In genomic region chr1:94901841-94902240, GRCh38 we compare ENCODE assay signal across 12 cellular contexts.
"Had no signal": no experiment of that assay in that cellular context is flagged by ENCODE, and none has a peak within 500 bp of the region (broad histone marks: within the 10 kb centered on the region; RNA-seq: fewer than 3 reads in every experiment).

No MANE protein-coding gene starts in this region.

- H3K9me3 Mint-ChIP-seq: activated B cell treated with CpG ODN at 0.5 μM for 24 hours; activated CD4-positive, alpha-beta T cell treated with anti-CD3 and anti-CD28 coated beads, Interleukin-2, amount 10 ng/mL, durations not matched to agents 24 days and 14 days; activated naive CD4-positive, alpha-beta T cell treated with anti-CD3 and anti-CD28 coated beads for 36 hours; activated T-helper 17 cell treated with anti-CD3 and anti-CD28 coated beads, Interleukin-2, amount 50 U/mL, for 72 hours had no signal

- H3K27me3 Mint-ChIP-seq: activated CD4-positive, alpha-beta T cell treated with anti-CD3 and anti-CD28 coated beads, Interleukin-2, amount 10 ng/mL, durations not matched to agents 24 days and 14 days; activated T-helper 17 cell treated with anti-CD3 and anti-CD28 coated beads, Interleukin-2, amount 50 U/mL, for 72 hours had no signal

- H3K27me3 ChIP-seq: pancreas had no signal

- H3K4me1 Mint-ChIP-seq: activated B cell treated with CpG ODN at 0.5 μM for 24 hours; activated CD4-positive, alpha-beta T cell treated with anti-CD3 and anti-CD28 coated beads, Interleukin-2, amount 10 ng/mL, durations not matched to agents 24 days and 14 days; activated T-helper 17 cell treated with anti-CD3 and anti-CD28 coated beads, Interleukin-2, amount 50 U/mL, for 72 hours had no signal

- H3K4me3 Mint-ChIP-seq: activated B cell treated with CpG ODN at 0.5 μM for 24 hours; activated CD4-positive, alpha-beta T cell treated with anti-CD3 and anti-CD28 coated beads, Interleukin-2, amount 10 ng/mL, durations not matched to agents 24 days and 14 days; activated naive CD4-positive, alpha-beta T cell treated with anti-CD3 and anti-CD28 coated beads for 36 hours; activated T-helper 17 cell treated with anti-CD3 and anti-CD28 coated beads, Interleukin-2, amount 50 U/mL, for 72 hours had no signal

- FAIRE-seq: pancreas, TTC549 had no signal

- ATAC-seq: activated T-helper 17 cell treated with anti-CD3 and anti-CD28 coated beads, Interleukin-2, amount 50 U/mL, for 72 hours; pancreas had no signal

- H3K9me3 ChIP-seq: pancreas had no signal

- H3K27ac Mint-ChIP-seq: activated B cell treated with CpG ODN at 0.5 μM for 24 hours; activated CD4-positive, alpha-beta T cell treated with anti-CD3 and anti-CD28 coated beads, Interleukin-2, amount 10 ng/mL, durations not matched to agents 24 days and 14 days; activated naive CD4-positive, alpha-beta T cell treated with anti-CD3 and anti-CD28 coated beads for 36 hours; activated T-helper 17 cell treated with anti-CD3 and anti-CD28 coated beads, Interleukin-2, amount 50 U/mL, for 72 hours had no signal

- H3K27ac ChIP-seq: epithelial cell of prostate, pancreas had no signal

- H3K4me3 ChIP-seq: pancreas had no signal

- DNase-seq: activated B cell treated with CpG ODN at 0.5 μM for 24 hours; activated CD4-positive, alpha-beta T cell treated with anti-CD3 and anti-CD28 coated beads, Interleukin-2, amount 10 ng/mL, durations not matched to agents 24 days and 14 days; activated naive CD4-positive, alpha-beta T cell treated with anti-CD3 and anti-CD28 coated beads for 36 hours; activated T-cell treated with anti-CD3 and anti-CD28 coated beads for 4 hours; central memory CD4-positive, alpha-beta T cell; effector memory CD4-positive, alpha-beta T cell; hypothalamus; pancreas; stimulated activated CD4-positive, alpha-beta T cell treated with anti-CD3 and anti-CD28 coated beads, Interleukin-4, amount 100 ng/mL, for 4 hours had no signal
